8 cellular contexts compared by ENCODE assay signal in genomic region chr11:85627998-85628770, GRCh38. TPM values are rescaled to one million over a fixed set of nuclear protein-coding genes. Genes with fewer than 3 reads are reported as not detected.
DNase-seq lines count a peak whose midpoint lies in the region; ATAC-seq and TF ChIP-seq lines count a peak whose summit lies in the region.

Gene TMEM126B (plus strand): TSS chr11:85628593. CDS start chr11:85628608, 15 bp downstream.

- H3K36me3 ChIP-seq in muscle layer of colon (ENCODE audit: insufficient read depth, low read length) = no peaks in the 10 kb centered on the region

- H3K4me1 ChIP-seq in muscle layer of colon (ENCODE audit: insufficient read depth, low read length) = peaks cover 20% of the 10 kb centered on the region

- H3K27ac ChIP-seq in muscle layer of colon (ENCODE audit: low read depth, low read length) = peak within 1 kb of the TSS; percentile 99

- H3K9me3 ChIP-seq in muscle layer of colon (ENCODE audit: low read length) = no peaks in the 10 kb centered on the region

- peak; percentile 100 for ATAC-seq in GM21717 (IDR thresholded peaks at IDR 0.05; ENCODE audit: unreplicated experiment)

- peak; percentile 97 for DNase-seq in DMS153 treated with DMSO at 0.1 percent for 48 hours (lab: John Stamatoyannopoulos, UW; ENCODE audit: unreplicated experiment)
- DNase-seq in KBM-7 = peak; percentile 99
- peak; percentile 95 for DNase-seq in activated T-cell treated with anti-CD3 and anti-CD28 coated beads, Interleukin-2, amount 50 U/mL, for 24 hours
- peak; percentile 97 for DNase-seq in erythroblast (lab: John Stamatoyannopoulos, UW)
- DNase-seq in stimulated activated CD8-positive, alpha-beta memory T cell treated with anti-CD3 and anti-CD28 coated beads, Interleukin-7, amount 100 ng/mL, for 24 hours (ENCODE audit: low read depth) = peak; percentile 92

- in situ Hi-C loops in KBM-7 (cut with MboI; ENCODE audit: low pct_unique_long_range_greater_than_20kb, low sequenced_read_pairs) = no loop called here

- H3K27me3 ChIP-seq in muscle layer of colon (ENCODE audit: control insufficient read depth in 1 of 2, insufficient read depth in 2 of 2, low read length in 2 of 2) = no peaks in the 10 kb centered on the region

- no peaks in the 10 kb centered on the region for H3K9me3 Mint-ChIP-seq in activated T-cell treated with anti-CD3 and anti-CD28 coated beads, Interleukin-2, amount 50 U/mL, for 24 hours

- H3K27ac Mint-ChIP-seq in activated T-cell treated with anti-CD3 and anti-CD28 coated beads, Interleukin-2, amount 50 U/mL, for 24 hours = peak within 1 kb of the TSS; percentile 99

- peak within 1 kb of the TSS; percentile 89 for H3K4me3 Mint-ChIP-seq in activated T-cell treated with anti-CD3 and anti-CD28 coated beads, Interleukin-2, amount 50 U/mL, for 24 hours

- peak within 1 kb of the TSS; percentile 75 to 94 for H3K4me3 ChIP-seq in muscle layer of colon (ENCODE audit: low read depth in 1 of 2, low read length in 2 of 2)

- TF ChIP-seq POLR2A in erythroblast (IDR thresholded peaks at IDR 0.05; ENCODE audit: low read length) = peak; percentile 83

- H3K9ac ChIP-seq in muscle layer of colon (ENCODE audit: low read length) = peak within 1 kb of the TSS; percentile 49

- H3K27me3 Mint-ChIP-seq in activated T-cell treated with anti-CD3 and anti-CD28 coated beads, Interleukin-2, amount 50 U/mL, for 24 hours = no peaks in the 10 kb centered on the region

- H3K36me3 Mint-ChIP-seq in activated T-cell treated with anti-CD3 and anti-CD28 coated beads, Interleukin-2, amount 50 U/mL, for 24 hours (ENCODE audit: low read depth) = peaks cover 40% of the 10 kb centered on the region

- H3K4me1 Mint-ChIP-seq in activated T-cell treated with anti-CD3 and anti-CD28 coated beads, Interleukin-2, amount 50 U/mL, for 24 hours (ENCODE audit: low read depth) = peaks cover 42% of the 10 kb centered on the region

TF ChIP-seq in PFSK-1, 5 proteins besides CTCF, POLR2A, EP300 and RAD21:
- TF ChIP-seq, protein P1, sequence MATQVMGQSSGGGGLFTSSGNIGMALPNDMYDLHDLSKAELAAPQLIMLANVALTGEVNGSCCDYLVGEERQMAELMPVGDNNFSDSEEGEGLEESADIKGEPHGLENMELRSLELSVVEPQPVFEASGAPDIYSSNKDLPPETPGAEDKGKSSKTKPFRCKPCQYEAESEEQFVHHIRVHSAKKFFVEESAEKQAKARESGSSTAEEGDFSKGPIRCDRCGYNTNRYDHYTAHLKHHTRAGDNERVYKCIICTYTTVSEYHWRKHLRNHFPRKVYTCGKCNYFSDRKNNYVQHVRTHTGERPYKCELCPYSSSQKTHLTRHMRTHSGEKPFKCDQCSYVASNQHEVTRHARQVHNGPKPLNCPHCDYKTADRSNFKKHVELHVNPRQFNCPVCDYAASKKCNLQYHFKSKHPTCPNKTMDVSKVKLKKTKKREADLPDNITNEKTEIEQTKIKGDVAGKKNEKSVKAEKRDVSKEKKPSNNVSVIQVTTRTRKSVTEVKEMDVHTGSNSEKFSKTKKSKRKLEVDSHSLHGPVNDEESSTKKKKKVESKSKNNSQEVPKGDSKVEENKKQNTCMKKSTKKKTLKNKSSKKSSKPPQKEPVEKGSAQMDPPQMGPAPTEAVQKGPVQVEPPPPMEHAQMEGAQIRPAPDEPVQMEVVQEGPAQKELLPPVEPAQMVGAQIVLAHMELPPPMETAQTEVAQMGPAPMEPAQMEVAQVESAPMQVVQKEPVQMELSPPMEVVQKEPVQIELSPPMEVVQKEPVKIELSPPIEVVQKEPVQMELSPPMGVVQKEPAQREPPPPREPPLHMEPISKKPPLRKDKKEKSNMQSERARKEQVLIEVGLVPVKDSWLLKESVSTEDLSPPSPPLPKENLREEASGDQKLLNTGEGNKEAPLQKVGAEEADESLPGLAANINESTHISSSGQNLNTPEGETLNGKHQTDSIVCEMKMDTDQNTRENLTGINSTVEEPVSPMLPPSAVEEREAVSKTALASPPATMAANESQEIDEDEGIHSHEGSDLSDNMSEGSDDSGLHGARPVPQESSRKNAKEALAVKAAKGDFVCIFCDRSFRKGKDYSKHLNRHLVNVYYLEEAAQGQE (IDR thresholded peaks at IDR 0.05; ENCODE audit: insufficient read depth in 1 of 2, low read depth in 2 of 2, low read length in 2 of 2) = no peak; a peak in 1 of 4 replicates
- TF ChIP-seq TAF1 (IDR thresholded peaks at IDR 0.05; ENCODE audit: borderline replicate concordance, insufficient read depth, low read length) (peak; percentile 91; the same call in 1 of the 2 replicates), POLR2AphosphoS5 (IDR thresholded peaks at IDR 0.05; ENCODE audit: low read depth, low read length) (peak; percentile 97), FOXP2 (optimal IDR thresholded peaks at IDR 0.05; ENCODE audit: borderline replicate concordance, extremely low read depth, extremely low read length, insufficient read depth) (peak; percentile 34), SIN3A (IDR thresholded peaks at IDR 0.05; ENCODE audit: borderline replicate concordance, insufficient read depth, low read length) (peak; percentile 79; the same call in 1 of the 2 replicates)

RNA-seq across cellular contexts. Expression of gene TMEM126B, which starts in this region (rescaled TPM):
- 45.9 TPM for polyA plus RNA-seq in PFSK-1 (2012; ENCODE audit: insufficient read length, low read depth)

Comparison
In these comparisons a context has a peak if more than half of its experiments do, and no peak if none do; other contexts are left out.
1. Peak in every context shown above with its lines: DNase-seq, ATAC-seq, H3K4me3 ChIP-seq and H3K27ac ChIP-seq.